ENCODE assay signal across 1 cellular context in genomic region chr17:21275579-21276339, GRCh38.
TF ChIP-seq lines count a peak whose summit lies in the region.

No MANE protein-coding gene starts in this region.

TF ChIP-seq in HepG2, 621 proteins besides CTCF, POLR2A, EP300 and RAD21 (continued from another document and continues in another):
- TF ChIP-seq ZNF687 (CRISPR knock-in tag; IDR thresholded peaks at IDR 0.05) (peak; percentile 97), ZNF33B (CRISPR knock-in tag; IDR thresholded peaks at IDR 0.05) (peak; percentile 89; the same call in 1 of the 2 replicates), KLF15 (CRISPR knock-in tag; IDR thresholded peaks at IDR 0.05; ENCODE audit: borderline replicate concordance) (peak; percentile 63; the same call in 1 of the 2 replicates), ZNF713 (CRISPR knock-in tag; IDR thresholded peaks at IDR 0.05) (no peak), GATAD1 (CRISPR knock-in tag; IDR thresholded peaks at IDR 0.05) (0 out of 2 replicates have a peak, but pooled peaks have one; percentile 22), ZNF263 (CRISPR knock-in tag; IDR thresholded peaks at IDR 0.05) (peak; percentile 50), TEF (CRISPR knock-in tag; IDR thresholded peaks at IDR 0.05) (0 out of 2 replicates have a peak, but pooled peaks have one; percentile 33), ZFX (CRISPR knock-in tag; IDR thresholded peaks at IDR 0.05; ENCODE audit: low read depth) (peak; percentile 82), KDM4B (CRISPR knock-in tag; IDR thresholded peaks at IDR 0.05) (no peak), NRL (CRISPR knock-in tag; IDR thresholded peaks at IDR 0.05; ENCODE audit: borderline replicate concordance) (peak; percentile 87), RBFOX2 (IDR thresholded peaks at IDR 0.05; ENCODE audit: low read depth, low read length) (peak; percentile 80), MXD4 (CRISPR knock-in tag; IDR thresholded peaks at IDR 0.05) (peak; percentile 55; the same call in 1 of the 2 replicates), ZBTB25 (CRISPR knock-in tag; IDR thresholded peaks at IDR 0.05) (0 out of 2 replicates have a peak, but pooled peaks have one; percentile 52), ZNF574 (CRISPR knock-in tag; IDR thresholded peaks at IDR 0.05) (peak; percentile 68), ZNF264 (CRISPR knock-in tag; IDR thresholded peaks at IDR 0.05) (0 out of 2 replicates have a peak, but pooled peaks have one; percentile 33), ZNF253 (CRISPR knock-in tag; IDR thresholded peaks at IDR 0.05; ENCODE audit: borderline replicate concordance) (peak; percentile 72; the same call in 1 of the 2 replicates), NFATC3 (CRISPR knock-in tag; IDR thresholded peaks at IDR 0.05) (no peak), ZZZ3 (CRISPR knock-in tag; IDR thresholded peaks at IDR 0.05; ENCODE audit: borderline replicate concordance) (no peak), THAP7 (CRISPR knock-in tag; IDR thresholded peaks at IDR 0.05) (0 out of 2 replicates have a peak, but pooled peaks have one; percentile 7), HOXA5 (CRISPR knock-in tag; IDR thresholded peaks at IDR 0.05) (peak; percentile 53; the same call in 1 of the 2 replicates), CENPX (CRISPR knock-in tag; IDR thresholded peaks at IDR 0.05) (no peak), NFYC (CRISPR knock-in tag; IDR thresholded peaks at IDR 0.05) (peak; percentile 93), CCAR2 (optimal IDR thresholded peaks at IDR 0.05; ENCODE audit: low read depth, low read length) (no peak), TBP (CRISPR knock-in tag; IDR thresholded peaks at IDR 0.05) (no peak), ZSCAN22 (CRISPR knock-in tag; IDR thresholded peaks at IDR 0.05) (no peak), ELF3 (CRISPR knock-in tag; IDR thresholded peaks at IDR 0.05) (0 out of 2 replicates have a peak, but pooled peaks have one; percentile 25), CREM (IDR thresholded peaks at IDR 0.05) (no peak), CREM (CRISPR knock-in tag; IDR thresholded peaks at IDR 0.05) (no peak), SOX6 (IDR thresholded peaks at IDR 0.05) (no peak), SOX6 (CRISPR knock-in tag; IDR thresholded peaks at IDR 0.05) (peak; percentile 39; the same call in 1 of the 2 replicates), EHMT2 (IDR thresholded peaks at IDR 0.05; ENCODE audit: borderline replicate concordance, low read depth, low read length) (no peak), PITX1 (CRISPR knock-in tag; IDR thresholded peaks at IDR 0.05) (peak; percentile 39; the same call in 1 of the 2 replicates), POLR2AphosphoS5 (IDR thresholded peaks at IDR 0.05; ENCODE audit: low read depth, low read length) (peak; percentile 67), ZNF335 (CRISPR knock-in tag; IDR thresholded peaks at IDR 0.05) (peak; percentile 31; the same call in 1 of the 2 replicates), ZNF850 (CRISPR knock-in tag; conservative IDR thresholded peaks at IDR 0.05) (no peak), HDAC1 (CRISPR knock-in tag; IDR thresholded peaks at IDR 0.05) (peak; percentile 88; the same call in 1 of the 2 replicates), ZNF556 (CRISPR knock-in tag; IDR thresholded peaks at IDR 0.05; ENCODE audit: borderline replicate concordance) (no peak), EZH2 (conservative IDR thresholded peaks at IDR 0.05; ENCODE audit: low read depth, low read length) (no peak), ZNF235 (CRISPR knock-in tag; IDR thresholded peaks at IDR 0.05; ENCODE audit: borderline replicate concordance) (peak; percentile 67; the same call in 1 of the 2 replicates), TEAD3 (CRISPR knock-in tag; optimal IDR thresholded peaks at IDR 0.05; ENCODE audit: borderline replicate concordance) (no peak), NCOA1 (CRISPR knock-in tag; IDR thresholded peaks at IDR 0.05) (peak; percentile 77; the same call in 1 of the 2 replicates), HES4 (CRISPR knock-in tag; IDR thresholded peaks at IDR 0.05; ENCODE audit: borderline replicate concordance) (peak; percentile 40; the same call in 1 of the 2 replicates), TERF1 (CRISPR knock-in tag; IDR thresholded peaks at IDR 0.05) (peak; percentile 86; the same call in 1 of the 2 replicates), CCDC6 (CRISPR knock-in tag; IDR thresholded peaks at IDR 0.05) (no peak), IRF2 (CRISPR knock-in tag; IDR thresholded peaks at IDR 0.05) (0 out of 2 replicates have a peak, but pooled peaks have one; percentile 21), EED (CRISPR knock-in tag; IDR thresholded peaks at IDR 0.05) (peak; percentile 70), HMGXB3 (CRISPR knock-in tag; IDR thresholded peaks at IDR 0.05; ENCODE audit: borderline replicate concordance) (no peak), KLF9 (CRISPR knock-in tag; IDR thresholded peaks at IDR 0.05; ENCODE audit: low read depth) (0 out of 2 replicates have a peak, but pooled peaks have one; percentile 71), KDM2A (CRISPR knock-in tag; IDR thresholded peaks at IDR 0.05; ENCODE audit: borderline replicate concordance, low read depth) (peak; percentile 70), DR1 (CRISPR knock-in tag; IDR thresholded peaks at IDR 0.05) (peak; percentile 56), MXD1 (CRISPR knock-in tag; IDR thresholded peaks at IDR 0.05) (peak; percentile 90), ZNF841 (CRISPR knock-in tag; IDR thresholded peaks at IDR 0.05; ENCODE audit: borderline replicate concordance) (no peak), SMAD1 (CRISPR knock-in tag; IDR thresholded peaks at IDR 0.05; ENCODE audit: borderline replicate concordance, low read depth) (peak; percentile 92; the same call in 1 of the 2 replicates), ZNF660 (CRISPR knock-in tag; IDR thresholded peaks at IDR 0.05; ENCODE audit: borderline replicate concordance, low read depth) (no peak), ZNF567 (CRISPR knock-in tag; IDR thresholded peaks at IDR 0.05; ENCODE audit: borderline replicate concordance) (peak; percentile 24; the same call in 1 of the 2 replicates), HNF4G (IDR thresholded peaks at IDR 0.05; ENCODE audit: borderline replicate concordance, low read depth, low read length) (0 out of 2 replicates have a peak, but pooled peaks have one; percentile 16), HNF4G (CRISPR knock-in tag; IDR thresholded peaks at IDR 0.05; ENCODE audit: borderline replicate concordance, low read depth) (peak; percentile 44; the same call in 1 of the 2 replicates), ZNF766 (CRISPR knock-in tag; IDR thresholded peaks at IDR 0.05; ENCODE audit: borderline replicate concordance) (peak; percentile 54; the same call in 1 of the 2 replicates)
